ENCODE assay signal across 1 cellular context in genomic region chr3:88148651-88149050, GRCh38.
TF ChIP-seq lines count a peak whose summit lies in the region.

No MANE protein-coding gene starts in this region.

TF ChIP-seq in GM23338, 12 proteins besides CTCF, POLR2A, EP300 and RAD21 (continued from another document):
- TF ChIP-seq ZNF462 (CRISPR knock-in tag; IDR thresholded peaks at IDR 0.05) (no peak), REST (IDR thresholded peaks at IDR 0.05; ENCODE audit: unreplicated experiment) (no peak)
